8 cellular contexts compared by ENCODE assay signal in the genomic region with DNA sequence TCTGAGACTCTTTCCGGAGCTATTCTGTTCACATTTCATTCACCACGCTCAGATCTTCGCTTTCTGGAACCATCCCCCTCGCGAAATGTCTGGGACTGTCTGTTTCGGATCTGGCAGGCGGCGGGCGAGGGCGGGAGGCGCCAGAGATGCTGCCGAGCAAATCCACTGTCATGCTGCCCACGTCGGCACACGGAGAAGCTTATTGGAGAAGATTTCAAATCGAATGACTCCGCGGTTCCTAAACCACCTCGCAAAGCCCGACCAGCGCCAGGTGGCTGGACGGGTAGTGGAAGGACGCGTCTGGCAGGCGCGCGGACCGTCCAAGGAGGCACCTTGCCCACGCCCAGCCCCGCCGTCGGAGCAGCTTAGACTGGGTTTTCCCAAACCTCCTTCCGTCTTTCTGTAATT. TPM values are rescaled to one million over a fixed set of nuclear protein-coding genes. Genes with fewer than 3 reads are reported as not detected.
A peak's percentile ranks its signal among the peaks of the same experiment; 100 is the strongest.
DNase-seq lines count a peak whose midpoint lies in the region; ATAC-seq and TF ChIP-seq lines count a peak whose summit lies in the region.

No MANE protein-coding gene starts in this region.

- peak overlapping the region; percentile 95 for H2AFZ ChIP-seq in mammary epithelial cell (ENCODE audit: low read depth, low read length)

- no peak for ATAC-seq in GM18511 (IDR thresholded peaks at IDR 0.05; ENCODE audit: unreplicated experiment)

- no peaks in the 10 kb centered on the region for H4K20me1 ChIP-seq in mammary epithelial cell (ENCODE audit: insufficient read depth, low read length)

- dilution Hi-C loops in mammary epithelial cell (cut with HindIII; ENCODE audit: low sequenced_read_pairs): loop anchor here (5.0 kb wide), 1 partner anchor 96 kb away; no protein-coding TSS in a partner anchor

- WGBS in mammary epithelial cell (ENCODE audit: low coverage, missing lambda C conversion rate): 2% methylated on average over 12 of the region's 33 CpGs

- H3K36me3 ChIP-seq in Caco-2 (ENCODE audit: control insufficient read depth, insufficient read depth, low read length) (no peaks in the 10 kb centered on the region), mammary epithelial cell (ENCODE audit: insufficient read depth, low read length) (no peaks in the 10 kb centered on the region)

- H3K27ac Mint-ChIP-seq in Caco-2 (ENCODE audit: unreplicated experiment): peak overlapping the region; percentile 96
- H3K27ac Mint-ChIP-seq in immature natural killer cell: peak overlapping the region; percentile 61 to 97 (median 76)

- POLR2A ChIA-PET in Caco-2 (lab: Charles Lee): interaction anchor here (0.5 to 1.7 kb wide), 4 partner anchors 15 to 1229 kb away, joined by 3 to 8 read pairs (median 5); no protein-coding TSS in a partner anchor

- no peak overlapping the region for H3K27ac ChIP-seq in HL-60 (replicated peaks)
- peak overlapping the region; percentile 85 for H3K27ac ChIP-seq in mammary epithelial cell (ENCODE audit: insufficient read depth, low read depth, low read length)

- peaks cover 27% of the 10 kb centered on the region for H3K4me1 ChIP-seq in Caco-2
- peaks cover 33% of the 10 kb centered on the region for H3K4me1 ChIP-seq in mammary epithelial cell (ENCODE audit: insufficient read depth, low read length)

- peaks cover 34% of the 10 kb centered on the region for H3K79me2 ChIP-seq in mammary epithelial cell (ENCODE audit: insufficient read depth, low read length)

- H3K9me3 ChIP-seq in Caco-2 (no peaks in the 10 kb centered on the region), mammary epithelial cell (replicated peaks; ENCODE audit: insufficient read depth, low read length) (no peaks in the 10 kb centered on the region)

- in situ Hi-C loops in mammary epithelial cell (cut with MboI; ENCODE audit: low sequenced_read_pairs in 2 of 2): loop anchor here (5.0 to 10.0 kb wide), 2 partner anchors 91 to 167 kb away; no protein-coding TSS in a partner anchor

- DNase-seq in Caco-2 (peak; percentile 62 to 70), HL-60 (ENCODE audit: low read depth in 1 of 2, low spot score in 1 of 2) (peak in 1 of 2 experiments; percentile 9), T-helper 9 cell (peak; percentile 39), mammary epithelial cell (peak; percentile 78), immature natural killer cell (peak in 2 of 3 donors; percentile 35 to 49), skeletal muscle cell (ENCODE audit: low read depth) (peak; percentile 18), COLO829 (ENCODE audit: low spot score) (no peak)

- H3K9me3 Mint-ChIP-seq in Caco-2 (ENCODE audit: unreplicated experiment): no peaks in the 10 kb centered on the region
- no peaks in the 10 kb centered on the region for H3K9me3 Mint-ChIP-seq in immature natural killer cell

- intact Hi-C loops in Caco-2 (cut with micrococcal nuclease; ENCODE audit: unreplicated experiment): loop anchor here (2.0 kb wide), 1 partner anchor 169 kb away; no protein-coding TSS in a partner anchor
- intact Hi-C loops in mammary epithelial cell (cut with micrococcal nuclease): loop anchor here (1.0 to 5.0 kb wide), 3 partner anchors 89 to 314 kb away; no protein-coding TSS in a partner anchor

- CTCF ChIA-PET in Caco-2 (lab: Charles Lee) (interaction anchor here (0.7 to 2.6 kb wide), 6 partner anchors 41 to 153 kb away, joined by 3 to 10 read pairs (median 4); no protein-coding TSS in a partner anchor), mammary epithelial cell (lab: Charles Lee; ENCODE audit: low non-redundant PET) (interaction anchor here (0.5 to 1.4 kb wide), 5 partner anchors 44 to 1435 kb away, joined by 3 to 27 read pairs (median 3); no protein-coding TSS in a partner anchor)

- peaks cover 23% of the 10 kb centered on the region for H3K36me3 Mint-ChIP-seq in Caco-2 (ENCODE audit: insufficient read depth, unreplicated experiment)
- H3K36me3 Mint-ChIP-seq in immature natural killer cell: no peaks in the 10 kb centered on the region

- H3K27me3 Mint-ChIP-seq in Caco-2 (ENCODE audit: insufficient read depth, unreplicated experiment) (no peaks in the 10 kb centered on the region), immature natural killer cell (ENCODE audit: low read depth in 3 of 3) (peaks cover 11 to 21% (median 16%) of the 10 kb centered on the region in 3 donors)

- peaks cover under 1% of the 10 kb centered on the region for H3K4me1 Mint-ChIP-seq in Caco-2 (ENCODE audit: low read depth, unreplicated experiment)
- peaks cover 43 to 50% of the 10 kb centered on the region in 2 donors for H3K4me1 Mint-ChIP-seq in immature natural killer cell

- no peaks in the 10 kb centered on the region for H3K27me3 ChIP-seq in Caco-2 (replicated peaks; ENCODE audit: control insufficient read depth, insufficient read depth, low read length)
- H3K27me3 ChIP-seq in HL-60 (ENCODE audit: insufficient read depth, poor library complexity, severe bottlenecking): peaks cover 15% of the 10 kb centered on the region
- no peaks in the 10 kb centered on the region for H3K27me3 ChIP-seq in mammary epithelial cell (ENCODE audit: insufficient read depth, low read length)

- H3K4me3 ChIP-seq in Caco-2 (ENCODE audit: low read depth, low read length) (peak overlapping the region; percentile 42), HL-60 (replicated peaks; ENCODE audit: insufficient read depth, low read length) (peak overlapping the region; percentile 80), mammary epithelial cell (replicated peaks in 1 of 3; ENCODE audit: insufficient read depth in 1 of 3, low read depth in 2 of 3, low read length in 3 of 3) (peak overlapping the region; percentile 59 to 80 (median 66)), skeletal muscle cell (ENCODE audit: low read depth, low read length) (peak overlapping the region; percentile 82)

- H3K4me3 Mint-ChIP-seq in Caco-2 (ENCODE audit: unreplicated experiment): peak overlapping the region; percentile 85
- H3K4me3 Mint-ChIP-seq in immature natural killer cell: peak overlapping the region; percentile 87 to 98 (median 94)

- TF ChIP-seq CTCF in Caco-2 (IDR thresholded peaks at IDR 0.05; ENCODE audit: insufficient read depth in 1 of 2, low read depth in 1 of 2, low read length in 1 of 2, severe bottlenecking in 1 of 2, unreplicated experiment in 1 of 2): peak in 1 of 2 experiments; percentile 1
- no peak for TF ChIP-seq CTCF in HL-60 (IDR thresholded peaks at IDR 0.05; ENCODE audit: insufficient read depth, low read length)
- TF ChIP-seq CTCF in mammary epithelial cell (conservative IDR thresholded peaks at IDR 0.05 in 1 of 2, IDR thresholded peaks at IDR 0.05 in 1 of 2; ENCODE audit: extremely low read depth in 1 of 2, insufficient read depth in 1 of 2, low read depth in 1 of 2, low read length in 2 of 2): peak in 1 of 2 donors; percentile 17

- BruUV-seq in Caco-2 (replicated peaks; lab: Mats Ljungman, UMichigan) (no TSS peak), mammary epithelial cell (replicated peaks; lab: Mats Ljungman, UMichigan) (no TSS peak)

- H3K9ac ChIP-seq in mammary epithelial cell (ENCODE audit: insufficient read depth, low read length): peak overlapping the region; percentile 85

- peak overlapping the region; percentile 94 for H3K4me2 ChIP-seq in mammary epithelial cell (ENCODE audit: insufficient read depth, low read depth, low read length)

RNA-seq across cellular contexts. Expression of gene OSBPL3, which starts 1.6 kb away (rescaled TPM):
- total RNA-seq in Caco-2 (2022): 43.9 and 45.1 TPM in 2 replicates
- 10 to 100 TPM; 42.7 to 64.8 TPM for total RNA-seq in mammary epithelial cell
- 22.9 TPM for polyA plus RNA-seq in mammary epithelial cell
- 26.3 TPM for polyA minus RNA-seq in mammary epithelial cell
- polyA plus RNA-seq in immature natural killer cell: 10 to 100 TPM in 1 of 3 donors, 1 to 10 TPM in 2; 6.4 to 20.0 (median 8.5) TPM
